Comparison of ENCODE assay signal across 13 cellular contexts in the genomic region with DNA sequence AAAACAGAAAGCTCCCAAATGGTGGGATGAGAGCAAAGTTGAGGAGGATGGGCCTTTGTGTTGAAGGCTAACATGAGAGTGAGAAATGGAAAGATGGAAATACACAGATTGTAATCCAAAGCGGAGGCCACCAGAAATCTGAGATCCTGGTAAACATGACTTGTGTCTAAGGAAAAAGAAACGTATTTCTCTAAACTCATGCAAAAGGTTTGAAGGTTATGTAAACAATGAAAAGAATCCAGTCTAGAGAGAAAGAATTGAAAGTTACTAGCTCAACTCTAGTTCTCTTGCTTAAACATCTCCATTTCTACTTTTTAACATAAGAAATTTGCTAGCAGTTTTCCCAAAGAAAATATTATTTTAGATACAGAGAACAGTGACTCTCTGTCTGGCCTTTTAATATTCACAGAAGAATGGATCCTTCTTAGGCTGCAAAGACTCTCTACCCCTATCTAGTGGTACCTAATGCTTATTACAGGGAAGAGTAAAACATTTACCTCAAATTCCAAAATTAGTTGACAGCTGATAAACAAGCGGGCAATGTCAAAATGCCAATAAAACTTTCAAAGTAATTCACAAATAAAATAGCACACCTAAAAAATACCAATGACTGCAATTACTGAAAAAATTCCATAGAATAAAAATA.
DNase-seq lines count a peak whose midpoint lies in the region; ATAC-seq, FAIRE-seq and TF ChIP-seq lines count a peak whose summit lies in the region.
"Had no signal": no experiment of that assay in that cellular context is flagged by ENCODE, and none has a peak within 500 bp of the region (broad histone marks: within the 10 kb centered on the region; RNA-seq: fewer than 3 reads in every experiment).

No MANE protein-coding gene starts in this region.

- no peak overlapping the region for H3K18ac ChIP-seq in H1 (ENCODE audit: extremely low read depth, low read length)

- no peak overlapping the region for H2BK120ac ChIP-seq in H1 (replicated peaks; ENCODE audit: low read depth, low read length)

- H3K4me2 ChIP-seq in H1 (ENCODE audit: insufficient read depth in 1 of 2, low read depth in 2 of 2, low read length in 2 of 2), result no peak overlapping the region

- H3K23ac ChIP-seq in H1 (ENCODE audit: insufficient read length), result no peak overlapping the region

- no peak for TF ChIP-seq POLR2A in H1 (IDR thresholded peaks at IDR 0.05; ENCODE audit: control extremely low read depth in 1 of 2, low read depth in 2 of 2, low read length in 2 of 2)

- H3K4me3 ChIP-seq in H1 (ENCODE audit: extremely low read depth in 1 of 4, insufficient read depth in 2 of 4, low read depth in 3 of 4, low read length in 4 of 4) (no peak overlapping the region), retinal pigment epithelial cell (ENCODE audit: low read length) (no peak overlapping the region)
- no peak overlapping the region for H3K4me3 ChIP-seq in CD4-positive, alpha-beta memory T cell (ENCODE audit: low read length in 2 of 2)

- peak; percentile 67 to 71 for TF ChIP-seq RAD21 in H1 (IDR thresholded peaks at IDR 0.05 in 1 of 2, conservative IDR thresholded peaks at IDR 0.05 in 1 of 2; ENCODE audit: low read depth in 2 of 2, low read length in 2 of 2)

- no peak overlapping the region for H4K91ac ChIP-seq in H1 (replicated peaks; ENCODE audit: insufficient read length, low read length)

- no peak overlapping the region for H2BK15ac ChIP-seq in H1 (ENCODE audit: low read length)

- peak; percentile 4 to 14 for DNase-seq in NCI-H2081 (lab: John Stamatoyannopoulos, UW)
- no peak for DNase-seq in NCI-H2081 treated with DMSO at 0.1 percent for 48 hours (lab: John Stamatoyannopoulos, UW)
- peak; percentile 27 for DNase-seq in NCI-H748 (lab: John Stamatoyannopoulos, UW; ENCODE audit: unreplicated experiment)
- no peak for DNase-seq in H1 (ENCODE audit: low read depth in 1 of 2, low spot score in 2 of 2)
- no peak for DNase-seq in retinal pigment epithelial cell (ENCODE audit: low read depth)
- DNase-seq in activated T-cell treated with anti-CD3 and anti-CD28 coated beads, Interleukin-2, amount 50 U/mL, for 48 hours, result no peak
- no peak for DNase-seq in CD4-positive, alpha-beta memory T cell
- DNase-seq: effector memory CD8-positive, alpha-beta T cell; NCI-H226 had no signal

- no peak overlapping the region for H2BK12ac ChIP-seq in H1 (ENCODE audit: low read depth, low read length)

- no peaks in the 10 kb centered on the region for H3K79me1 ChIP-seq in H1 (ENCODE audit: low read depth, low read length)

- no peaks in the 10 kb centered on the region for H3K9me3 ChIP-seq in H1 (ENCODE audit: insufficient read depth in 2 of 2, low read depth in 1 of 2, low read length in 1 of 2)
- H3K9me3 ChIP-seq in CD4-positive, alpha-beta memory T cell (ENCODE audit: control insufficient read depth in 1 of 2, low read length in 2 of 2), result no peaks in the 10 kb centered on the region

- peaks cover 0 to 12% (median 0%) of the 10 kb centered on the region in 4 experiments; a peak in 1 of 7 replicates for H3K4me1 ChIP-seq in H1 (replicated peaks in 1 of 4; ENCODE audit: control insufficient read depth in 3 of 4, insufficient read depth in 4 of 4, low read length in 3 of 4)
- no peaks in the 10 kb centered on the region for H3K4me1 ChIP-seq in CD4-positive, alpha-beta memory T cell (ENCODE audit: insufficient read depth, low read length)

- H3K27ac ChIP-seq in H1 (ENCODE audit: low read depth, low read length), result no peak overlapping the region
- no peak overlapping the region for H3K27ac ChIP-seq in CD4-positive, alpha-beta memory T cell (ENCODE audit: low read depth, low read length)

- H2BK20ac ChIP-seq in H1 (ENCODE audit: low read length), result no peak overlapping the region

- no peak overlapping the region for H3K4me3 Mint-ChIP-seq in CD4-positive, alpha-beta memory T cell
- no peak overlapping the region for H3K4me3 Mint-ChIP-seq in activated T-helper 17 cell treated with anti-CD3 and anti-CD28 coated beads, Interleukin-2, amount 50 U/mL, for 72 hours
- H3K4me3 Mint-ChIP-seq: activated T-helper 1 cell treated with anti-CD3 and anti-CD28 coated beads, Interleukin-12 subunit alpha, Interleukin-12 subunit beta, Interleukin-2, Interleukin-4 antibody, amounts not matched to agents 30 ng/mL and 10 ng/mL and 1 ng/mL, durations not matched to agents 14 hours and 24 hours and 36 hours; effector memory CD8-positive, alpha-beta T cell; T-helper 2 cell treated with Interferon-gamma antibody and Interleukin-4, amounts not matched to agents 5 μg/mL and 100 μg/mL, for 36 hours had no signal

- H3K4ac ChIP-seq in H1 (replicated peaks; ENCODE audit: insufficient read length, low read depth, low read length), result no peak overlapping the region

- H4K8ac ChIP-seq in H1 (ENCODE audit: extremely low read depth, insufficient read depth, low read length), result no peak overlapping the region

- FAIRE-seq in H1 (lab: Jason Lieb, UNC), result no peak
- FAIRE-seq: A204.1 had no signal

- TF ChIP-seq CTCF in H1 (IDR thresholded peaks at IDR 0.05; ENCODE audit: control extremely low read depth in 1 of 3, insufficient read depth in 1 of 3, low read depth in 1 of 3, low read length in 3 of 3) (peak in 2 of 3 experiments; percentile 15 to 51; a peak in 2 of 4 replicates), retinal pigment epithelial cell (conservative IDR thresholded peaks at IDR 0.05; ENCODE audit: low read depth, low read length) (peak; percentile 70)

- POLR2A ChIA-PET in H1 (lab: Charles Lee; ENCODE audit: partially characterized antibody), result interaction anchor here (0.7 kb wide), 1 partner anchor 1301 kb away, joined by 3 read pairs; no protein-coding TSS in a partner anchor
- POLR2A ChIA-PET in CD4-positive, alpha-beta memory T cell (lab: Charles Lee; ENCODE audit: partially characterized antibody), result no interaction called here

- no peak overlapping the region for H3K56ac ChIP-seq in H1 (replicated peaks; ENCODE audit: insufficient read length, low read depth, low read length)

- no peaks in the 10 kb centered on the region for H3K23me2 ChIP-seq in H1 (ENCODE audit: low read depth, low read length)

- no peak for ATAC-seq in activated T-helper 17 cell treated with anti-CD3 and anti-CD28 coated beads, Interleukin-2, amount 50 U/mL, for 72 hours (replicated peaks)
- ATAC-seq: effector memory CD8-positive, alpha-beta T cell had no signal

- no peaks in the 10 kb centered on the region for H3K27me3 ChIP-seq in H1 (replicated peaks in 1 of 4; ENCODE audit: control insufficient read depth in 3 of 4, extremely low read depth in 1 of 4, insufficient read depth in 3 of 4, low read length in 3 of 4)
- no peaks in the 10 kb centered on the region for H3K27me3 ChIP-seq in CD4-positive, alpha-beta memory T cell (ENCODE audit: insufficient read depth, low read length)

- no peaks in the 10 kb centered on the region for H3K36me3 ChIP-seq in H1 (ENCODE audit: control insufficient read depth in 2 of 4, insufficient read depth in 4 of 4, low read length in 3 of 4)
- no peaks in the 10 kb centered on the region for H3K36me3 ChIP-seq in CD4-positive, alpha-beta memory T cell (ENCODE audit: insufficient read depth, low read length)

- no peak overlapping the region for H3K27ac Mint-ChIP-seq in CD4-positive, alpha-beta memory T cell
- H3K27ac Mint-ChIP-seq in activated T-helper 17 cell treated with anti-CD3 and anti-CD28 coated beads, Interleukin-2, amount 50 U/mL, for 72 hours, result no peak overlapping the region
- H3K27ac Mint-ChIP-seq: activated T-helper 1 cell treated with anti-CD3 and anti-CD28 coated beads, Interleukin-12 subunit alpha, Interleukin-12 subunit beta, Interleukin-2, Interleukin-4 antibody, amounts not matched to agents 30 ng/mL and 10 ng/mL and 1 ng/mL, durations not matched to agents 14 hours and 24 hours and 36 hours; effector memory CD8-positive, alpha-beta T cell; T-helper 2 cell treated with Interferon-gamma antibody and Interleukin-4, amounts not matched to agents 5 μg/mL and 100 μg/mL, for 36 hours had no signal

- H2BK5ac ChIP-seq in H1 (ENCODE audit: low read depth, low read length), result no peak overlapping the region

- peaks cover 0 to 1% of the 10 kb centered on the region in 2 experiments for H4K20me1 ChIP-seq in H1 (replicated peaks in 1 of 2; ENCODE audit: control insufficient read depth in 1 of 2, insufficient read depth in 2 of 2, low read length in 2 of 2)

- 78% methylated on average over 3 of the region's 3 CpGs; no CpG with 5 or more reads in 1 of the 2 experiments for WGBS in H1 (ENCODE audit: extremely low coverage in 1 of 2, insufficient coverage in 1 of 2, insufficient read length in 1 of 2, insufficient replicate concordance in 2 of 2, low coverage in 1 of 2, low lambda C conversion rate in 2 of 2, missing lambda C conversion rate in 1 of 2), 2 experiments

- intact Hi-C loops in CD4-positive, alpha-beta memory T cell (cut with micrococcal nuclease), result no loop called here

- no peaks in the 10 kb centered on the region for H3K36me3 Mint-ChIP-seq in CD4-positive, alpha-beta memory T cell
- H3K36me3 Mint-ChIP-seq in activated T-helper 17 cell treated with anti-CD3 and anti-CD28 coated beads, Interleukin-2, amount 50 U/mL, for 72 hours (ENCODE audit: low read depth), result no peaks in the 10 kb centered on the region

- H3K9me3 Mint-ChIP-seq in CD4-positive, alpha-beta memory T cell, result peaks cover 0 to 4% (median 2%) of the 10 kb centered on the region in 8 donors
- peaks cover 9% of the 10 kb centered on the region for H3K9me3 Mint-ChIP-seq in activated T-helper 17 cell treated with anti-CD3 and anti-CD28 coated beads, Interleukin-2, amount 50 U/mL, for 72 hours
- H3K9me3 Mint-ChIP-seq: activated T-helper 1 cell treated with anti-CD3 and anti-CD28 coated beads, Interleukin-12 subunit alpha, Interleukin-12 subunit beta, Interleukin-2, Interleukin-4 antibody, amounts not matched to agents 30 ng/mL and 10 ng/mL and 1 ng/mL, durations not matched to agents 14 hours and 24 hours and 36 hours had no signal

- no peak overlapping the region for H2AK5ac ChIP-seq in H1 (ENCODE audit: low read depth, low read length)

- no peak overlapping the region for H4K5ac ChIP-seq in H1 (ENCODE audit: insufficient read length, low read depth, low read length)

- no peak for TF ChIP-seq EP300 in H1 (IDR thresholded peaks at IDR 0.05; ENCODE audit: borderline replicate concordance in 1 of 2, low read depth in 2 of 2, low read length in 2 of 2)

- H3K79me2 ChIP-seq in H1 (ENCODE audit: control insufficient read depth in 1 of 2, insufficient read depth in 2 of 2, low read length in 2 of 2), result no peaks in the 10 kb centered on the region

- CTCF ChIA-PET in H1 (lab: Charles Lee; ENCODE audit: partially characterized antibody), result interaction anchor here (0.7 to 2.2 kb wide), 17 partner anchors 10 to 804 kb away, joined by 3 to 22 read pairs (median 3); no protein-coding TSS in a partner anchor
- CTCF ChIA-PET in CD4-positive, alpha-beta memory T cell (lab: Charles Lee; ENCODE audit: partially characterized antibody), result no interaction called here

- H3K9ac ChIP-seq in H1 (replicated peaks in 1 of 4; ENCODE audit: extremely low read depth in 1 of 4, low read depth in 3 of 4, low read length in 3 of 4), result no peak overlapping the region

- H3K14ac ChIP-seq in H1 (ENCODE audit: insufficient read length), result no peak overlapping the region

- no peak overlapping the region for H2AFZ ChIP-seq in H1 (ENCODE audit: low read length)

- H3K27me3 Mint-ChIP-seq in CD4-positive, alpha-beta memory T cell, result no peaks in the 10 kb centered on the region
- H3K27me3 Mint-ChIP-seq in activated T-helper 17 cell treated with anti-CD3 and anti-CD28 coated beads, Interleukin-2, amount 50 U/mL, for 72 hours, result no peaks in the 10 kb centered on the region
- H3K27me3 Mint-ChIP-seq: effector memory CD8-positive, alpha-beta T cell had no signal

- H3K4me1 Mint-ChIP-seq in CD4-positive, alpha-beta memory T cell, result no peaks in the 10 kb centered on the region
- no peaks in the 10 kb centered on the region for H3K4me1 Mint-ChIP-seq in activated T-helper 17 cell treated with anti-CD3 and anti-CD28 coated beads, Interleukin-2, amount 50 U/mL, for 72 hours

Comparison
In these comparisons a context has a peak if more than half of its experiments do, and no peak if none do; other contexts are left out.
1. DNase-seq: peak in NCI-H2081 (2 of 2) and NCI-H748 (single experiment); none in NCI-H2081 treated with DMSO at 0.1 percent for 48 hours (single experiment), H1 (0 of 2), retinal pigment epithelial cell (single experiment), activated T-cell treated with anti-CD3 and anti-CD28 coated beads, Interleukin-2, amount 50 U/mL, for 48 hours (0 of 2) and CD4-positive, alpha-beta memory T cell (0 of 5).